13 cellular contexts compared by ENCODE assay signal in the genomic region with DNA sequence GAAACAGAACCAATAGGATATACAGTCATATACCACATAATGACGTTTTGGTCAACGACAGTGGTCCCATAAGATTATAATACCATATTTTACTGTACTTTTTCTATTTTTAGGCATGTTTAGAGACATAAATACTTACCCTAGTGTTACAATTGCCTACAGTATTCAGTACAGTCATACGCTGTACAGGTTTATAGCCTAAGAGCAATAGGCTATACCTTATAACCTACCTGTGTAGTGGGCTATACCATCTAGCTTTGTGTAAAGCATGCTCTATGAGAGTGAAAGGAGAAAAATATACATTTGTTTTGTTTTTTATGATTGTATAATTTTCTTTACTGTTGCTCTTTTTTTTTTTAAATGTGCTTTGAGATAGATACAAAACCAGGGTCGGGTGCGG. TPM values are rescaled to one million over a fixed set of nuclear protein-coding genes. Genes with fewer than 3 reads are reported as not detected.
"Had no signal": no experiment of that assay in that cellular context is flagged by ENCODE, and none has a peak within 500 bp of the region (broad histone marks: within the 10 kb centered on the region; RNA-seq: fewer than 3 reads in every experiment).

No MANE protein-coding gene starts in this region.

- H3K36me3 Mint-ChIP-seq: IgD-negative memory B cell had no signal

- H3K27ac Mint-ChIP-seq: HFFc6, IgD-negative memory B cell had no signal

- H3K27ac ChIP-seq: GM23248, HL-60, KMS-11 had no signal

- DNase-seq: GM23248, GOT3, H7, HFFc6, KBM-7 had no signal

- H3K4me3 ChIP-seq: GM23248, HAP-1 had no signal

- H3K4me3 Mint-ChIP-seq: HFFc6, IgD-negative memory B cell had no signal

- H3K4me1 Mint-ChIP-seq: IgD-negative memory B cell had no signal

- H3K4me1 ChIP-seq: HAP-1 had no signal

- FAIRE-seq: HepG2, HTR-8/SVneo had no signal

- H3K9me3 Mint-ChIP-seq: HFFc6, IgD-negative memory B cell had no signal

- H3K36me3 ChIP-seq: HAP-1 had no signal

- ATAC-seq: HCT116, HepG2 had no signal

- H3K9me3 ChIP-seq: HAP-1 had no signal

RNA-seq across cellular contexts. Expression of a gene that starts 52.0 kb away (rescaled TPM):
- total RNA-seq: GM23248, H4, HepG2, HFFc6 had no signal
- polyA plus RNA-seq: GM23248, HepG2, IgD-negative memory B cell had no signal
